Comparison of ENCODE assay signal across 8 cellular contexts in genomic region chr7:129433823-129434171, GRCh38. TPM values are rescaled to one million over a fixed set of nuclear protein-coding genes. Genes with fewer than 3 reads are reported as not detected.
DNase-seq lines count a peak whose midpoint lies in the region; TF ChIP-seq lines count a peak whose summit lies in the region.

No MANE protein-coding gene starts in this region.

- peak overlapping the region in 1 of 2 donors; percentile 3 for H3K27ac ChIP-seq in coronary artery

- H3K4me3 ChIP-seq in HFF-Myc (replicated peaks; ENCODE audit: low read depth, low read length) (peak overlapping the region; percentile 58), NB4 (ENCODE audit: low read depth, low read length) (peak overlapping the region; percentile 76), coronary artery (peak overlapping the region; percentile 68), mononuclear cell (ENCODE audit: low read length) (peak overlapping the region; percentile 61)

- H3K27me3 ChIP-seq in mononuclear cell (ENCODE audit: insufficient read depth, low read length), result peaks cover 39% of the 10 kb centered on the region

- no peak for TF ChIP-seq CTCF in HFF-Myc (IDR thresholded peaks at IDR 0.05; ENCODE audit: low read depth, low read length, missing control alignments)
- no peak for TF ChIP-seq CTCF in NB4 (IDR thresholded peaks at IDR 0.05; ENCODE audit: low read depth, low read length)
- TF ChIP-seq CTCF in coronary artery (IDR thresholded peaks at IDR 0.05), result no peak

- H3K4me1 ChIP-seq in mononuclear cell (ENCODE audit: insufficient read depth, low read length), result peaks cover 21% of the 10 kb centered on the region

- no peaks in the 10 kb centered on the region for H3K9me3 ChIP-seq in mononuclear cell (ENCODE audit: low read depth, low read length)

- DNase-seq in DMS79 treated with DMSO at 0.1 percent for 48 hours (lab: John Stamatoyannopoulos, UW) (peak; percentile 46), DMS79 (lab: John Stamatoyannopoulos, UW) (no peak), HFF-Myc (ENCODE audit: extremely low read depth, low read depth) (no peak), NB4 (ENCODE audit: low read depth) (no peak), coronary artery (ENCODE audit: low spot score) (no peak), cerebellum (ENCODE audit: low spot score) (no peak), NCI-H1694 treated with DMSO at 0.1 percent for 48 hours (lab: John Stamatoyannopoulos, UW) (no peak)

- TF ChIP-seq POLR2A in NB4 (IDR thresholded peaks at IDR 0.05; ENCODE audit: extremely low read depth, insufficient read length), result no peak

RNA-seq across cellular contexts. Expression of gene STRIP2, which starts 0.4 kb away (rescaled TPM):
- 0.42 TPM for total RNA-seq in mononuclear cell
- 4.9 TPM for total RNA-seq in cerebellum
